Comparison of ENCODE assay signal across 8 cellular contexts in genomic region chr7:90594791-90595317, GRCh38. TPM values are rescaled to one million over a fixed set of nuclear protein-coding genes. Genes with fewer than 3 reads are reported as not detected.
A peak's percentile ranks its signal among the peaks of the same experiment; 100 is the strongest.
DNase-seq lines count a peak whose midpoint lies in the region; ATAC-seq and TF ChIP-seq lines count a peak whose summit lies in the region.

No MANE protein-coding gene starts in this region.

- peak overlapping the region; percentile 66 to 86 (median 76) for H3K27ac ChIP-seq in gastrocnemius medialis
- H3K27ac ChIP-seq in OCI-LY7 (ENCODE audit: low read depth, low read length, poor library complexity, severe bottlenecking), result no peak overlapping the region

- no peak overlapping the region for H3K27ac Mint-ChIP-seq in activated naive CD4-positive, alpha-beta T cell treated with anti-CD3 and anti-CD28 coated beads for 36 hours
- no peak overlapping the region for H3K27ac Mint-ChIP-seq in T-helper 17 cell

- H3K4me1 ChIP-seq in gastrocnemius medialis (peaks cover 10 to 28% of the 10 kb centered on the region in 2 donors), OCI-LY7 (ENCODE audit: insufficient read depth, low read length, poor library complexity, severe bottlenecking) (peaks cover 3% of the 10 kb centered on the region)

- peak overlapping the region; percentile 10 for H3K4me3 Mint-ChIP-seq in activated naive CD4-positive, alpha-beta T cell treated with anti-CD3 and anti-CD28 coated beads for 36 hours
- peak overlapping the region; percentile 47 for H3K4me3 Mint-ChIP-seq in T-helper 17 cell

- no peaks in the 10 kb centered on the region for H3K9me3 Mint-ChIP-seq in activated naive CD4-positive, alpha-beta T cell treated with anti-CD3 and anti-CD28 coated beads for 36 hours

- H3K36me3 Mint-ChIP-seq in activated naive CD4-positive, alpha-beta T cell treated with anti-CD3 and anti-CD28 coated beads for 36 hours (ENCODE audit: low read depth), result no peaks in the 10 kb centered on the region
- no peaks in the 10 kb centered on the region for H3K36me3 Mint-ChIP-seq in T-helper 17 cell (ENCODE audit: low read depth)

- ATAC-seq in T-helper 17 cell (no peak), left cardiac atrium (peak; percentile 17 to 65), gastrocnemius medialis (peak; percentile 32 to 65), HG03196 (IDR thresholded peaks at IDR 0.05; ENCODE audit: unreplicated experiment) (no peak)

- no peak overlapping the region; the same call in 1 of the 2 replicates for H2AFZ ChIP-seq in OCI-LY7 (ENCODE audit: low read length)

- POLR2A ChIA-PET in OCI-LY7 (lab: Charles Lee), result interaction anchor here (0.6 kb wide), 1 partner anchor 1851 kb away, joined by 3 read pairs; no protein-coding TSS in a partner anchor

- H3K9me3 ChIP-seq in T-helper 17 cell (ENCODE audit: control insufficient read depth, low read length, poor library complexity, severe bottlenecking), result no peaks in the 10 kb centered on the region
- H3K9me3 ChIP-seq in gastrocnemius medialis, result no peaks in the 10 kb centered on the region
- no peaks in the 10 kb centered on the region for H3K9me3 ChIP-seq in OCI-LY7 (ENCODE audit: low read length)

- H3K9me2 ChIP-seq in OCI-LY7 (ENCODE audit: insufficient read depth, low read length), result no peaks in the 10 kb centered on the region

- no peak for TF ChIP-seq CTCF in gastrocnemius medialis (IDR thresholded peaks at IDR 0.05 in 4 of 5, conservative IDR thresholded peaks at IDR 0.05 in 1 of 5)
- no peak for TF ChIP-seq CTCF in OCI-LY7 (conservative IDR thresholded peaks at IDR 0.05; ENCODE audit: low read length)

- H3K4me1 Mint-ChIP-seq in activated naive CD4-positive, alpha-beta T cell treated with anti-CD3 and anti-CD28 coated beads for 36 hours (ENCODE audit: low read depth), result peaks cover 18% of the 10 kb centered on the region
- H3K4me1 Mint-ChIP-seq in T-helper 17 cell, result peaks cover 6% of the 10 kb centered on the region

- no peaks in the 10 kb centered on the region for H3K27me3 ChIP-seq in gastrocnemius medialis

- H3K79me2 ChIP-seq in OCI-LY7 (ENCODE audit: insufficient read depth, low read depth, low read length), result no peaks in the 10 kb centered on the region

- CTCF ChIA-PET in activated naive CD4-positive, alpha-beta T cell treated with anti-CD3 and anti-CD28 coated beads for 36 hours (lab: Charles Lee), result interaction anchor here (0.9 to 3.1 kb wide), 3 partner anchors 35 to 140 kb away, joined by 3 to 10 read pairs (median 3); no protein-coding TSS in a partner anchor
- CTCF ChIA-PET in OCI-LY7 (lab: Charles Lee; ENCODE audit: unreplicated experiment), result no interaction called here

- in situ Hi-C loops in gastrocnemius medialis (cut with MboI; ENCODE audit: low sequenced_read_pairs in 4 of 4), result no loop called here

- BruUV-seq in OCI-LY7 (replicated peaks; lab: Mats Ljungman, UMichigan), result no TSS peak

- no peaks in the 10 kb centered on the region for H4K20me1 ChIP-seq in OCI-LY7 (ENCODE audit: insufficient read depth, low read length)

- DNase-seq in activated naive CD4-positive, alpha-beta T cell treated with anti-CD3 and anti-CD28 coated beads for 36 hours, result peak; percentile 16
- no peak for DNase-seq in activated naive CD4-positive, alpha-beta T cell treated with Interleukin-2 at 50 U/mL for 16 hours
- no peak for DNase-seq in T-helper 17 cell
- peak; percentile 55 for DNase-seq in left cardiac atrium
- DNase-seq in gastrocnemius medialis, result peak; percentile 27
- no peak for DNase-seq in OCI-LY7 (ENCODE audit: low spot score)
- DNase-seq in NCI-H510A (lab: John Stamatoyannopoulos, UW), result no peak

- no peaks in the 10 kb centered on the region for H3K36me3 ChIP-seq in gastrocnemius medialis
- no peaks in the 10 kb centered on the region for H3K36me3 ChIP-seq in OCI-LY7 (ENCODE audit: insufficient read depth, low read length)

- no peak overlapping the region for H3K4me2 ChIP-seq in OCI-LY7 (ENCODE audit: low read length)

- peaks cover 49% of the 10 kb centered on the region for H3K27me3 Mint-ChIP-seq in activated naive CD4-positive, alpha-beta T cell treated with anti-CD3 and anti-CD28 coated beads for 36 hours (ENCODE audit: low read depth)
- peaks cover 40% of the 10 kb centered on the region for H3K27me3 Mint-ChIP-seq in T-helper 17 cell

- intact Hi-C loops in activated naive CD4-positive, alpha-beta T cell treated with anti-CD3 and anti-CD28 coated beads for 36 hours (cut with micrococcal nuclease), result loop anchor here (2.0 kb wide), 1 partner anchor 192 kb away; the partner anchor contains the start of gene CLDN12
- intact Hi-C loops in left cardiac atrium (cut with DNase I), result loop anchor here in 1 of 2 donors (5.0 kb wide), 1 partner anchor 67 kb away; no protein-coding TSS in a partner anchor
- intact Hi-C loops in gastrocnemius medialis (cut with DNase I; ENCODE audit: low total_unique reads), result loop anchor here (5.0 kb wide), 1 partner anchor 138 kb away; no protein-coding TSS in a partner anchor
- intact Hi-C loops in OCI-LY7 (cut with micrococcal nuclease; ENCODE audit: unreplicated experiment), result loop anchor here (5.0 to 10.0 kb wide), 3 partner anchors 112 to 437 kb away; no protein-coding TSS in a partner anchor

- TF ChIP-seq POLR2A in gastrocnemius medialis (IDR thresholded peaks at IDR 0.05), result no peak

- H3K4me3 ChIP-seq in gastrocnemius medialis (peak overlapping the region; percentile 72 to 92 (median 78)), OCI-LY7 (ENCODE audit: low read depth, low read length, poor library complexity, severe bottlenecking) (no peak overlapping the region)

RNA-seq across cellular contexts. Expression of gene CDK14, which starts 1.3 kb away (rescaled TPM):
- under 1 TPM; 0.42 to 0.81 TPM for total RNA-seq in activated naive CD4-positive, alpha-beta T cell treated with anti-CD3 and anti-CD28 coated beads for 36 hours
- total RNA-seq in T-helper 17 cell (1 to 10 TPM; 1.7 to 4.6 TPM), left cardiac atrium (10 to 100 TPM; 35.9 to 53.5 TPM), gastrocnemius medialis (1 to 10 TPM; 3.9 to 8.6 (median 7.3) TPM), OCI-LY7 (2022) (107 and 111 TPM in 2 replicates)
- total RNA-seq in OCI-LY7 (2014; rRNA removed; shearing (Covaris generic)), result 90.7 and 112 TPM in 2 replicates

Comparison
In these comparisons a context has a peak if more than half of its experiments do, and no peak if none do; other contexts are left out.
1. DNase-seq: peak in activated naive CD4-positive, alpha-beta T cell treated with anti-CD3 and anti-CD28 coated beads for 36 hours (single experiment), left cardiac atrium (single experiment) and gastrocnemius medialis (2 of 2); none in activated naive CD4-positive, alpha-beta T cell treated with Interleukin-2 at 50 U/mL for 16 hours (single experiment), T-helper 17 cell (0 of 3), OCI-LY7 (single experiment) and NCI-H510A (single experiment).
2. ATAC-seq: peak in left cardiac atrium (2 of 2) and gastrocnemius medialis (2 of 2); none in T-helper 17 cell (single experiment) and HG03196 (single experiment).